ENCODE assay signal across 13 cellular contexts in genomic region chr6:126548301-126548700, GRCh38.
"Had no signal": no experiment of that assay in that cellular context is flagged by ENCODE, and none has a peak within 500 bp of the region (broad histone marks: within the 10 kb centered on the region; RNA-seq: fewer than 3 reads in every experiment).

No MANE protein-coding gene starts in this region.

- ATAC-seq: activated CD4-positive, CD25-positive, alpha-beta regulatory T cell treated with anti-CD3 and anti-CD28 coated beads, Interleukin-2, amount 50 U/mL, for 24 hours; activated T-cell treated with anti-CD3 and anti-CD28 coated beads, Interleukin-2, amount 50 U/mL, for 4 hours; natural killer cell; upper lobe of right lung had no signal

- H3K36me3 Mint-ChIP-seq: natural killer cell had no signal

- H3K27ac Mint-ChIP-seq: activated naive CD4-positive, alpha-beta T cell treated with anti-CD3 and anti-CD28 coated beads for 36 hours; natural killer cell had no signal

- H3K4me3 Mint-ChIP-seq: activated naive CD4-positive, alpha-beta T cell treated with anti-CD3 and anti-CD28 coated beads for 36 hours; activated T-cell treated with anti-CD3 and anti-CD28 coated beads, Interleukin-2, amount 50 U/mL, for 4 hours; natural killer cell had no signal

- DNase-seq: activated CD4-positive, alpha-beta T cell treated with anti-CD3 and anti-CD28 coated beads, Interleukin-2, amount 50 U/mL, for 1 hour; activated CD8-positive, alpha-beta memory T cell treated with anti-CD3 and anti-CD28 coated beads, Interleukin-2, amount 50 U/mL, for 4 hours; activated naive CD4-positive, alpha-beta T cell treated with anti-CD3 and anti-CD28 coated beads for 36 hours; activated T-cell treated with anti-CD3 and anti-CD28 coated beads, Interleukin-2, amount 50 U/mL, for 4 hours; natural killer cell; posterior cingulate gyrus; stimulated activated CD4-positive, alpha-beta T cell treated with anti-CD3 and anti-CD28 coated beads, Interleukin-12 subunit alpha, Interleukin-12 subunit beta, amount 100 ng/mL, for 4 hours; stimulated activated CD4-positive, alpha-beta T cell treated with anti-CD3 and anti-CD28 coated beads, Interleukin-1b, Interleukin-23, amount 100 ng/mL, for 48 hours; stimulated activated CD8-positive, alpha-beta memory T cell treated with anti-CD3 and anti-CD28 coated beads, Interleukin-4, amount 100 ng/mL, for 48 hours; stimulated activated naive CD4-positive, alpha-beta T cell; T1000; upper lobe of right lung had no signal

- H3K4me1 Mint-ChIP-seq: natural killer cell had no signal

- H3K9me3 Mint-ChIP-seq: activated naive CD4-positive, alpha-beta T cell treated with anti-CD3 and anti-CD28 coated beads for 36 hours had no signal
